ENCODE assay signal across 1 cellular context in genomic region chr1:159015440-159015909, GRCh38.
TF ChIP-seq lines count a peak whose summit lies in the region.

No MANE protein-coding gene starts in this region.

TF ChIP-seq in GM12878, 131 proteins besides CTCF, POLR2A, EP300 and RAD21 (continued from another document and continues in another):
- TF ChIP-seq, protein P1, sequence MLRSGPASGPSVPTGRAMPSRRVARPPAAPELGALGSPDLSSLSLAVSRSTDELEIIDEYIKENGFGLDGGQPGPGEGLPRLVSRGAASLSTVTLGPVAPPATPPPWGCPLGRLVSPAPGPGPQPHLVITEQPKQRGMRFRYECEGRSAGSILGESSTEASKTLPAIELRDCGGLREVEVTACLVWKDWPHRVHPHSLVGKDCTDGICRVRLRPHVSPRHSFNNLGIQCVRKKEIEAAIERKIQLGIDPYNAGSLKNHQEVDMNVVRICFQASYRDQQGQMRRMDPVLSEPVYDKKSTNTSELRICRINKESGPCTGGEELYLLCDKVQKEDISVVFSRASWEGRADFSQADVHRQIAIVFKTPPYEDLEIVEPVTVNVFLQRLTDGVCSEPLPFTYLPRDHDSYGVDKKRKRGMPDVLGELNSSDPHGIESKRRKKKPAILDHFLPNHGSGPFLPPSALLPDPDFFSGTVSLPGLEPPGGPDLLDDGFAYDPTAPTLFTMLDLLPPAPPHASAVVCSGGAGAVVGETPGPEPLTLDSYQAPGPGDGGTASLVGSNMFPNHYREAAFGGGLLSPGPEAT (IDR thresholded peaks at IDR 0.05; ENCODE audit: low read depth): peak; percentile 64; the same call in 1 of the 2 replicates
- no peak for TF ChIP-seq NRF1 (conservative IDR thresholded peaks at IDR 0.05; ENCODE audit: low read depth, low read length)
- TF ChIP-seq YBX1 (IDR thresholded peaks at IDR 0.05): no peak
- no peak for TF ChIP-seq NFXL1 (IDR thresholded peaks at IDR 0.05; ENCODE audit: borderline replicate concordance)
- TF ChIP-seq, protein P2, sequence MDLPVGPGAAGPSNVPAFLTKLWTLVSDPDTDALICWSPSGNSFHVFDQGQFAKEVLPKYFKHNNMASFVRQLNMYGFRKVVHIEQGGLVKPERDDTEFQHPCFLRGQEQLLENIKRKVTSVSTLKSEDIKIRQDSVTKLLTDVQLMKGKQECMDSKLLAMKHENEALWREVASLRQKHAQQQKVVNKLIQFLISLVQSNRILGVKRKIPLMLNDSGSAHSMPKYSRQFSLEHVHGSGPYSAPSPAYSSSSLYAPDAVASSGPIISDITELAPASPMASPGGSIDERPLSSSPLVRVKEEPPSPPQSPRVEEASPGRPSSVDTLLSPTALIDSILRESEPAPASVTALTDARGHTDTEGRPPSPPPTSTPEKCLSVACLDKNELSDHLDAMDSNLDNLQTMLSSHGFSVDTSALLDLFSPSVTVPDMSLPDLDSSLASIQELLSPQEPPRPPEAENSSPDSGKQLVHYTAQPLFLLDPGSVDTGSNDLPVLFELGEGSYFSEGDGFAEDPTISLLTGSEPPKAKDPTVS (IDR thresholded peaks at IDR 0.05; ENCODE audit: low read depth, low read length): no peak
- TF ChIP-seq, protein P3, sequence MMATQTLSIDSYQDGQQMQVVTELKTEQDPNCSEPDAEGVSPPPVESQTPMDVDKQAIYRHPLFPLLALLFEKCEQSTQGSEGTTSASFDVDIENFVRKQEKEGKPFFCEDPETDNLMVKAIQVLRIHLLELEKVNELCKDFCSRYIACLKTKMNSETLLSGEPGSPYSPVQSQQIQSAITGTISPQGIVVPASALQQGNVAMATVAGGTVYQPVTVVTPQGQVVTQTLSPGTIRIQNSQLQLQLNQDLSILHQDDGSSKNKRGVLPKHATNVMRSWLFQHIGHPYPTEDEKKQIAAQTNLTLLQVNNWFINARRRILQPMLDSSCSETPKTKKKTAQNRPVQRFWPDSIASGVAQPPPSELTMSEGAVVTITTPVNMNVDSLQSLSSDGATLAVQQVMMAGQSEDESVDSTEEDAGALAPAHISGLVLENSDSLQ (IDR thresholded peaks at IDR 0.05): peak; percentile 11; the same call in 1 of the 2 replicates
- TF ChIP-seq ZBTB40 (IDR thresholded peaks at IDR 0.05; ENCODE audit: borderline replicate concordance): peak; percentile 62; the same call in 1 of the 2 replicates
- TF ChIP-seq ZNF622 (IDR thresholded peaks at IDR 0.05): no peak
- TF ChIP-seq MLLT1 (IDR thresholded peaks at IDR 0.05): 0 out of 2 replicates have a peak, but pooled peaks have one; percentile 61
- no peak for TF ChIP-seq SMAD5 (IDR thresholded peaks at IDR 0.05; ENCODE audit: low read depth)
- peak; percentile 57; the same call in 1 of the 2 replicates for TF ChIP-seq BACH1 (IDR thresholded peaks at IDR 0.05; ENCODE audit: borderline replicate concordance)
- TF ChIP-seq MYB (IDR thresholded peaks at IDR 0.05; ENCODE audit: borderline replicate concordance, low read depth, low read length): no peak
- TF ChIP-seq, protein P4, sequence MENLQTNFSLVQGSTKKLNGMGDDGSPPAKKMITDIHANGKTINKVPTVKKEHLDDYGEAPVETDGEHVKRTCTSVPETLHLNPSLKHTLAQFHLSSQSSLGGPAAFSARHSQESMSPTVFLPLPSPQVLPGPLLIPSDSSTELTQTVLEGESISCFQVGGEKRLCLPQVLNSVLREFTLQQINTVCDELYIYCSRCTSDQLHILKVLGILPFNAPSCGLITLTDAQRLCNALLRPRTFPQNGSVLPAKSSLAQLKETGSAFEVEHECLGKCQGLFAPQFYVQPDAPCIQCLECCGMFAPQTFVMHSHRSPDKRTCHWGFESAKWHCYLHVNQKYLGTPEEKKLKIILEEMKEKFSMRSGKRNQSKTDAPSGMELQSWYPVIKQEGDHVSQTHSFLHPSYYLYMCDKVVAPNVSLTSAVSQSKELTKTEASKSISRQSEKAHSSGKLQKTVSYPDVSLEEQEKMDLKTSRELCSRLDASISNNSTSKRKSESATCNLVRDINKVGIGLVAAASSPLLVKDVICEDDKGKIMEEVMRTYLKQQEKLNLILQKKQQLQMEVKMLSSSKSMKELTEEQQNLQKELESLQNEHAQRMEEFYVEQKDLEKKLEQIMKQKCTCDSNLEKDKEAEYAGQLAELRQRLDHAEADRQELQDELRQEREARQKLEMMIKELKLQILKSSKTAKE (IDR thresholded peaks at IDR 0.05; ENCODE audit: low read depth, poor library complexity, severe bottlenecking): peak; percentile 35
- TF ChIP-seq EED (IDR thresholded peaks at IDR 0.05; ENCODE audit: low read depth): 0 out of 2 replicates have a peak, but pooled peaks have one; percentile 14
- TF ChIP-seq FOXM1 (IDR thresholded peaks at IDR 0.05; ENCODE audit: low read depth, low read length): no peak
- TF ChIP-seq ETV6 (conservative IDR thresholded peaks at IDR 0.05 in 1 of 2, IDR thresholded peaks at IDR 0.05 in 1 of 2; ENCODE audit: borderline replicate concordance in 1 of 2, low read depth in 1 of 2): peak in 1 of 2 experiments; percentile 66; a peak in 2 of 4 replicates
- TF ChIP-seq, protein P5, sequence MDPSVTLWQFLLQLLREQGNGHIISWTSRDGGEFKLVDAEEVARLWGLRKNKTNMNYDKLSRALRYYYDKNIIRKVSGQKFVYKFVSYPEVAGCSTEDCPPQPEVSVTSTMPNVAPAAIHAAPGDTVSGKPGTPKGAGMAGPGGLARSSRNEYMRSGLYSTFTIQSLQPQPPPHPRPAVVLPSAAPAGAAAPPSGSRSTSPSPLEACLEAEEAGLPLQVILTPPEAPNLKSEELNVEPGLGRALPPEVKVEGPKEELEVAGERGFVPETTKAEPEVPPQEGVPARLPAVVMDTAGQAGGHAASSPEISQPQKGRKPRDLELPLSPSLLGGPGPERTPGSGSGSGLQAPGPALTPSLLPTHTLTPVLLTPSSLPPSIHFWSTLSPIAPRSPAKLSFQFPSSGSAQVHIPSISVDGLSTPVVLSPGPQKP (IDR thresholded peaks at IDR 0.05; ENCODE audit: low read depth, low read length): no peak
- TF ChIP-seq IRF4 (IDR thresholded peaks at IDR 0.05; ENCODE audit: low read depth, low read length): peak; percentile 79; the same call in 1 of the 2 replicates
- TF ChIP-seq GABPA (IDR thresholded peaks at IDR 0.05; ENCODE audit: low read depth): peak; percentile 52; the same call in 1 of the 2 replicates
- no peak for TF ChIP-seq MYC (IDR thresholded peaks at IDR 0.05; ENCODE audit: insufficient read depth, insufficient read length, insufficient replicate concordance, low read length, severe bottlenecking)
- 0 out of 2 replicates have a peak, but pooled peaks have one; percentile 26 for TF ChIP-seq GATAD2B (conservative IDR thresholded peaks at IDR 0.05; ENCODE audit: low read depth)
- no peak for TF ChIP-seq RUNX3 (IDR thresholded peaks at IDR 0.05; ENCODE audit: low read length)
- no peak for TF ChIP-seq NR2C1 (IDR thresholded peaks at IDR 0.05)
- TF ChIP-seq SPI1 (IDR thresholded peaks at IDR 0.05; ENCODE audit: borderline replicate concordance, insufficient read depth, low read depth, low read length): peak; percentile 80; the same call in 1 of the 2 replicates
- TF ChIP-seq POU2F2 (IDR thresholded peaks at IDR 0.05; ENCODE audit: borderline replicate concordance, low read depth, low read length): peak; percentile 64; the same call in 1 of the 3 replicates
- no peak for TF ChIP-seq KDM1A (IDR thresholded peaks at IDR 0.05; ENCODE audit: borderline replicate concordance)
- peak; percentile 99 for TF ChIP-seq MAX (IDR thresholded peaks at IDR 0.05; ENCODE audit: low read depth, low read length)
- peak; percentile 40; the same call in 1 of the 2 replicates for TF ChIP-seq NFIC (IDR thresholded peaks at IDR 0.05; ENCODE audit: low read depth, low read length)
- TF ChIP-seq POLR2AphosphoS2 (IDR thresholded peaks at IDR 0.05; ENCODE audit: low read depth, low read length): peak; percentile 50; the same call in 1 of the 2 replicates
- peak; percentile 100 for TF ChIP-seq MXI1 (IDR thresholded peaks at IDR 0.05; ENCODE audit: low read depth, low read length)
- peak; percentile 22; the same call in 1 of the 2 replicates for TF ChIP-seq CHD2 (IDR thresholded peaks at IDR 0.05; ENCODE audit: borderline replicate concordance, low read depth, low read length)
- TF ChIP-seq ZNF24 (IDR thresholded peaks at IDR 0.05): no peak
- peak; percentile 47 to 50; a peak in 3 of 4 replicates for TF ChIP-seq IKZF2 (IDR thresholded peaks at IDR 0.05)
- TF ChIP-seq NKRF (conservative IDR thresholded peaks at IDR 0.05): peak; percentile 55
- 0 out of 2 replicates have a peak, but pooled peaks have one; percentile 49 for TF ChIP-seq TCF3 (IDR thresholded peaks at IDR 0.05; ENCODE audit: borderline replicate concordance, insufficient read depth, low read depth, low read length)
- TF ChIP-seq STAT1 (conservative IDR thresholded peaks at IDR 0.05): no peak
- TF ChIP-seq, protein P6, sequence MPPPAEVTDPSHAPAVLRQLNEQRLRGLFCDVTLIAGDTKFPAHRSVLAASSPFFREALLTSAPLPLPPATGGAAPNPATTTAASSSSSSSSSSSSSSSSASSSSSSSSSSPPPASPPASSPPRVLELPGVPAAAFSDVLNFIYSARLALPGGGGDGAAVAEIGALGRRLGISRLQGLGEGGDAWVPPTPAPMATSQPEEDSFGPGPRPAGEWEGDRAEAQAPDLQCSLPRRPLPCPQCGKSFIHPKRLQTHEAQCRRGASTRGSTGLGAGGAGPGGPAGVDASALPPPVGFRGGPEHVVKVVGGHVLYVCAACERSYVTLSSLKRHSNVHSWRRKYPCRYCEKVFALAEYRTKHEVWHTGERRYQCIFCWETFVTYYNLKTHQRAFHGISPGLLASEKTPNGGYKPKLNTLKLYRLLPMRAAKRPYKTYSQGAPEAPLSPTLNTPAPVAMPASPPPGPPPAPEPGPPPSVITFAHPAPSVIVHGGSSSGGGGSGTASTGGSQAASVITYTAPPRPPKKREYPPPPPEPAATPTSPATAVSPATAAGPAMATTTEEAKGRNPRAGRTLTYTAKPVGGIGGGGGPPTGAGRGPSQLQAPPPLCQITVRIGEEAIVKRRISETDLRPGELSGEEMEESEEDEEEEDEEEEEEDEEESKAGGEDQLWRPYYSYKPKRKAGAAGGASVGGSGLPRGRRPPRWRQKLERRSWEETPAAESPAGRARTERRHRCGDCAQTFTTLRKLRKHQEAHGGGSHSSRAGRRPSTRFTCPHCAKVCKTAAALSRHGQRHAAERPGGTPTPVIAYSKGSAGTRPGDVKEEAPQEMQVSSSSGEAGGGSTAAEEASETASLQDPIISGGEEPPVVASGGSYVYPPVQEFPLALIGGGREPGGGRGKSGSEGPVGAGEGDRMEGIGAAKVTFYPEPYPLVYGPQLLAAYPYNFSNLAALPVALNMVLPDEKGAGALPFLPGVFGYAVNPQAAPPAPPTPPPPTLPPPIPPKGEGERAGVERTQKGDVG (CRISPR knock-in tag; IDR thresholded peaks at IDR 0.05): no peak
- no peak for TF ChIP-seq CHD4 (IDR thresholded peaks at IDR 0.05)
- peak; percentile 52; the same call in 1 of the 2 replicates for TF ChIP-seq HDGF (IDR thresholded peaks at IDR 0.05)
